ENCODE assay signal across 1 cellular context in the genomic region with DNA sequence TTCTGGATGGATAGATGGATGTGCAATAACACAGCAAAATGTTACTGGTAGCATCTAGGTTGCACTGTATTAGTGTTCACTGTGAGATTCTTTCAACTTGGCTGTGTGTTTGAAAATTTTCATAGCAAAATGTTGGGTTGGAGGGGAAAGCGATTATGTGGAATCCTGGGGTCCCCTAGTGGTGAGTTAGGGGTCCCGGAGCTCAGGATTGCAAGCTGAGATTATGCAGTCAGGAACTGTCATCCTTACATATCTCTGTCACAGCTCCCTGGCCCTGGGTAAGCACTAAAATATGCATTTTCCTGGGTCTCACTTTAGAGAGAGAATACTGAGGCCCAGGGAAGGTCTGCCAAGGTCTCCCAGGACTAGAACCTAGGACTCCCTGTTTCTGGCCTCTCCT.
TF ChIP-seq lines count a peak whose summit lies in the region.

No MANE protein-coding gene starts in this region.

TF ChIP-seq in H1, 55 proteins besides CTCF, POLR2A, EP300 and RAD21:
- 0 out of 2 replicates have a peak, but pooled peaks have one; percentile 12 for TF ChIP-seq TEAD4 (IDR thresholded peaks at IDR 0.05; ENCODE audit: low read depth, low read length)
- TF ChIP-seq E2F6 (IDR thresholded peaks at IDR 0.05), result no peak
